In genomic region chr2:48126180-48126579, GRCh38 we compare ENCODE assay signal across 17 cellular contexts.
DNase-seq lines count a peak whose midpoint lies in the region; ATAC-seq and TF ChIP-seq lines count a peak whose summit lies in the region.
"Had no signal": no experiment of that assay in that cellular context is flagged by ENCODE, and none has a peak within 500 bp of the region (broad histone marks: within the 10 kb centered on the region; RNA-seq: fewer than 3 reads in every experiment).

No MANE protein-coding gene starts in this region.

- no peak for TF ChIP-seq CTCF in fibroblast of the aortic adventitia (IDR thresholded peaks at IDR 0.05; ENCODE audit: insufficient read depth, low read length)

- H3K4me3 ChIP-seq in fibroblast of the aortic adventitia (ENCODE audit: low read depth, low read length), result no peak overlapping the region
- H3K4me3 ChIP-seq: skin epidermis had no signal

- intact Hi-C loops in posterior cingulate gyrus (cut with DNase I), result no loop called here

- ATAC-seq in HG02970 (IDR thresholded peaks at IDR 0.05; ENCODE audit: low FRiP score, unreplicated experiment), result no peak

- DNase-seq in EL (peak; percentile 34), NCI-H226 (peak; percentile 74), fibroblast of the aortic adventitia (ENCODE audit: low read depth) (peak; percentile 53), posterior cingulate gyrus (peak in 8 of 10 donors; percentile 33 to 90 (median 66)), SHP77 (lab: John Stamatoyannopoulos, UW) (no peak), activated gamma-delta T cell treated with Interleukin-2 at 50 U/mL for 16 hours (no peak), GOT3 (lab: John Stamatoyannopoulos, UW) (no peak)
- DNase-seq: activated CD8-positive, alpha-beta memory T cell treated with anti-CD3 and anti-CD28 coated beads, Interleukin-2, amount 50 U/mL, for 48 hours; activated naive CD4-positive, alpha-beta T cell treated with anti-CD3 and anti-CD28 coated beads, Interleukin-2, amount 10 ng/mL, durations not matched to agents 7 days and 5 days; AML-193; immature natural killer cell; midbrain; NCI-H1417 treated with DMSO at 0.1 percent for 48 hours; NCI-H2171 treated with DMSO at 0.1 percent for 48 hours; stimulated activated naive CD4-positive, alpha-beta T cell had no signal

Comparison
In these comparisons a context has a peak if more than half of its experiments do, and no peak if none do; other contexts are left out.
1. DNase-seq: peak in EL (single experiment), NCI-H226 (single experiment), fibroblast of the aortic adventitia (single experiment) and posterior cingulate gyrus (8 of 10); none in SHP77 (0 of 2), activated gamma-delta T cell treated with Interleukin-2 at 50 U/mL for 16 hours (single experiment) and GOT3 (single experiment).